Comparison of ENCODE assay signal across 15 cellular contexts in the genomic region with DNA sequence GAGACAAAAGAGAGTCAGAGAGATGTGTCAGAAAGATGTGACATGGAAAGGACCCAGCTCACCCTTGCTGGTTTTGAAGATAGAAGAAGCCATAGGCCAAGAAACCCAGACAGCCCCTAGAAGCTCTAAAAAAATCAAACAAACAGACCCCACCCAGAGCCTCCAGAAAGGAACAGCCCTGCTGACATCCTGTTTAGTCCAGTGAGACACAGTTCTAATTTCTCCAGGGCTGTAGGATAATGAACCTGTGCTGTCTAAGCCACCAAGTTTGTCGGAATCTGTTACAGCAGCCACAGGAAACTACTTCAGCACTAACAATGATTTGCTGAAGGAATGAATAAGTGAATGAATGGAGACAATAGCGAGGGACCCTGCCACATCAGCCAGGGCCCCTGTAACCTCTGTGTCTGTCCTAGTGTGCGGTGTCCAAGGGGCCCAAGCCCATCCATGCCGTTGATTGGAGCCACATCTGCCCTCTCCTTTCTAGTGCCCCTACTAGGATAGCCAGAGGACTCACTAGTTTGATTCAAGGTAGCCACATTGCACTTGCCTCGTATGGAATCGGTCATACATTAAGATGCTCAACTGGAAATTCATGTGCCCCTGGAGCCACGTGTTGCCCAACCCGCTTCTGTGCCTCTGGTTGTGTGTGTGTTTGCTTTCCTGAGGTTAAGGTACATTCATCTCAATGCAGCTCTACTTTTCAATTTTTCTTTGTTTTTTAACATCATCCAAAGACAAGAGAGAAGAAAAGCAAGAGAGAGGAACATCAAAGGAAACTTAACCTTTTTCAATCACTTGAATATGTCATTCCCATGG.
"Had no signal": no experiment of that assay in that cellular context is flagged by ENCODE, and none has a peak within 500 bp of the region (broad histone marks: within the 10 kb centered on the region; RNA-seq: fewer than 3 reads in every experiment).

No MANE protein-coding gene starts in this region.

- ATAC-seq: mucosa of descending colon; stimulated activated naive B cell treated with anti-CD40 and anti-IgM and Interleukin-4, amounts not matched to agents 10 μg/mL and 1 μg/mL and 100 μg/mL, for 72 hours had no signal

- H3K9me3 Mint-ChIP-seq: activated naive CD4-positive, alpha-beta T cell treated with anti-CD3 and anti-CD28 coated beads, Interleukin-2, amount 50 U/mL, for 24 hours; neural progenitor cell had no signal

- H3K27ac ChIP-seq: ascending aorta, coronary artery, neural progenitor cell, ovary, tibial artery, uterus had no signal

- H3K4me3 Mint-ChIP-seq: activated naive CD4-positive, alpha-beta T cell treated with anti-CD3 and anti-CD28 coated beads, Interleukin-2, amount 50 U/mL, for 24 hours; naive B cell; neural progenitor cell; stimulated activated naive B cell treated with anti-CD40 and anti-IgM and Interleukin-4, amounts not matched to agents 10 μg/mL and 1 μg/mL and 100 μg/mL, for 72 hours had no signal

- H3K27me3 ChIP-seq: ascending aorta, neural progenitor cell, ovary, tibial artery, uterus had no signal

- H3K36me3 ChIP-seq: ascending aorta, neural progenitor cell, ovary, uterus had no signal

- DNase-seq: activated CD4-positive, alpha-beta T cell treated with anti-CD3 and anti-CD28 coated beads, Interleukin-2, amount 50 U/mL, for 1 hour; activated CD4-positive, CD25-positive, alpha-beta regulatory T cell treated with anti-CD3 and anti-CD28 coated beads, Interleukin-2, amount 50 U/mL, for 72 hours; activated gamma-delta T cell; glutamatergic neuron; mesenchymal stem cell; mucosa of descending colon; naive B cell; ovary; stimulated activated naive B cell treated with anti-CD40 and anti-IgM and Interleukin-4, amounts not matched to agents 10 μg/mL and 1 μg/mL and 100 μg/mL, for 72 hours; tibial artery; uterus had no signal

- H3K36me3 Mint-ChIP-seq: neural progenitor cell had no signal

- H3K4me1 ChIP-seq: ascending aorta, tibial artery, uterus had no signal

- H3K4me1 Mint-ChIP-seq: activated naive CD4-positive, alpha-beta T cell treated with anti-CD3 and anti-CD28 coated beads, Interleukin-2, amount 50 U/mL, for 24 hours; naive B cell had no signal

- H3K27ac Mint-ChIP-seq: activated naive CD4-positive, alpha-beta T cell treated with anti-CD3 and anti-CD28 coated beads, Interleukin-2, amount 50 U/mL, for 24 hours; naive B cell; neural progenitor cell; stimulated activated naive B cell treated with anti-CD40 and anti-IgM and Interleukin-4, amounts not matched to agents 10 μg/mL and 1 μg/mL and 100 μg/mL, for 72 hours had no signal

- H3K27me3 Mint-ChIP-seq: activated naive CD4-positive, alpha-beta T cell treated with anti-CD3 and anti-CD28 coated beads, Interleukin-2, amount 50 U/mL, for 24 hours had no signal

- H3K4me3 ChIP-seq: ascending aorta, coronary artery, mucosa of descending colon, neural progenitor cell, ovary, tibial artery, uterus had no signal

- H3K9me3 ChIP-seq: ascending aorta, mucosa of descending colon, ovary, tibial artery, uterus had no signal
